ENCODE assay signal across 14 cellular contexts in genomic region chr12:110271015-110271414, GRCh38. TPM values are rescaled to one million over a fixed set of nuclear protein-coding genes. Genes with fewer than 3 reads are reported as not detected.
A peak's percentile ranks its signal among the peaks of the same experiment; 100 is the strongest.
DNase-seq lines count a peak whose midpoint lies in the region; ATAC-seq and TF ChIP-seq lines count a peak whose summit lies in the region.
"Had no signal": no experiment of that assay in that cellular context is flagged by ENCODE, and none has a peak within 500 bp of the region (broad histone marks: within the 10 kb centered on the region; RNA-seq: fewer than 3 reads in every experiment).

No MANE protein-coding gene starts in this region.

- no peak overlapping the region for H3K27ac Mint-ChIP-seq in CD4-positive, alpha-beta T cell
- H3K27ac Mint-ChIP-seq: activated naive CD8-positive, alpha-beta T cell treated with anti-CD3 and anti-CD28 coated beads for 36 hours; activated T-helper 1 cell treated with anti-CD3 and anti-CD28 coated beads, Interleukin-12 subunit alpha, Interleukin-12 subunit beta, Interleukin-2, Interleukin-4 antibody, amounts not matched to agents 30 ng/mL and 10 ng/mL and 1 ng/mL, durations not matched to agents 14 hours and 24 hours and 36 hours; CD4-positive, CD25-positive, alpha-beta regulatory T cell had no signal

- no peak for DNase-seq in cardiac muscle cell (ENCODE audit: low read depth in 1 of 2, low spot score in 1 of 2)
- no peak for DNase-seq in right cardiac atrium
- no peak for DNase-seq in mesenchymal stem cell
- no peak for DNase-seq in thoracic aorta (ENCODE audit: low spot score)
- DNase-seq in stimulated activated CD4-positive, alpha-beta T cell treated with anti-CD3 and anti-CD28 coated beads, Interleukin-2, amount 100 ng/mL, for 24 hours: no peak
- DNase-seq in G401 (ENCODE audit: low spot score): no peak
- no peak for DNase-seq in CD4-positive, alpha-beta T cell
- DNase-seq: activated CD4-positive, CD25-positive, alpha-beta regulatory T cell treated with anti-CD3 and anti-CD28 coated beads, Interleukin-2, amount 50 U/mL, for 72 hours; activated naive CD8-positive, alpha-beta T cell treated with anti-CD3 and anti-CD28 coated beads for 36 hours; CD4-positive, CD25-positive, alpha-beta regulatory T cell; trophoblast cell had no signal

- H3K4me3 Mint-ChIP-seq in CD4-positive, alpha-beta T cell: no peak overlapping the region
- H3K4me3 Mint-ChIP-seq: activated naive CD8-positive, alpha-beta T cell treated with anti-CD3 and anti-CD28 coated beads for 36 hours; activated T-helper 1 cell treated with anti-CD3 and anti-CD28 coated beads, Interleukin-12 subunit alpha, Interleukin-12 subunit beta, Interleukin-2, Interleukin-4 antibody, amounts not matched to agents 30 ng/mL and 10 ng/mL and 1 ng/mL, durations not matched to agents 14 hours and 24 hours and 36 hours; CD4-positive, CD25-positive, alpha-beta regulatory T cell had no signal

- H3K36me3 ChIP-seq in cardiac muscle cell: no peaks in the 10 kb centered on the region
- no peaks in the 10 kb centered on the region for H3K36me3 ChIP-seq in mesenchymal stem cell (ENCODE audit: control insufficient read depth in 1 of 2, insufficient read depth in 2 of 2, low read depth in 1 of 2, low read length in 2 of 2)
- H3K36me3 ChIP-seq in thoracic aorta: no peaks in the 10 kb centered on the region
- H3K36me3 ChIP-seq: ovary had no signal

- no peaks in the 10 kb centered on the region for H3K36me3 Mint-ChIP-seq in CD4-positive, alpha-beta T cell (ENCODE audit: low read depth)
- H3K36me3 Mint-ChIP-seq: activated naive CD8-positive, alpha-beta T cell treated with anti-CD3 and anti-CD28 coated beads for 36 hours had no signal

- H3K4me3 ChIP-seq in cardiac muscle cell: no peak overlapping the region
- H3K4me3 ChIP-seq in right cardiac atrium (ENCODE audit: low read length): no peak overlapping the region
- no peak overlapping the region for H3K4me3 ChIP-seq in mesenchymal stem cell (ENCODE audit: insufficient read depth in 1 of 2, low read depth in 1 of 2, low read length in 2 of 2)
- H3K4me3 ChIP-seq in thoracic aorta: peak overlapping the region; percentile 18
- H3K4me3 ChIP-seq: ovary had no signal

- H2BK12ac ChIP-seq in mesenchymal stem cell (ENCODE audit: low read length in 2 of 2): no peak overlapping the region

- no peaks in the 10 kb centered on the region for H3K4me1 Mint-ChIP-seq in CD4-positive, alpha-beta T cell (ENCODE audit: low read depth)
- H3K4me1 Mint-ChIP-seq: activated naive CD8-positive, alpha-beta T cell treated with anti-CD3 and anti-CD28 coated beads for 36 hours; CD4-positive, CD25-positive, alpha-beta regulatory T cell had no signal

- H3K9me3 ChIP-seq in cardiac muscle cell (ENCODE audit: low read depth) (no peaks in the 10 kb centered on the region), right cardiac atrium (ENCODE audit: control insufficient read depth, low read length) (no peaks in the 10 kb centered on the region), mesenchymal stem cell (ENCODE audit: control insufficient read depth, low read length) (no peaks in the 10 kb centered on the region), thoracic aorta (no peaks in the 10 kb centered on the region)
- no peaks in the 10 kb centered on the region for H3K9me3 ChIP-seq in CD4-positive, alpha-beta T cell (ENCODE audit: control insufficient read depth, low read length)
- H3K9me3 ChIP-seq: ovary had no signal

- H3K14ac ChIP-seq in mesenchymal stem cell (ENCODE audit: low read length in 2 of 2): no peak overlapping the region

- H3K79me1 ChIP-seq in mesenchymal stem cell (replicated peaks; ENCODE audit: low read length, poor library complexity, severe bottlenecking): no peaks in the 10 kb centered on the region

- no peak overlapping the region for H4K91ac ChIP-seq in mesenchymal stem cell (ENCODE audit: low read length)

- peaks cover 14% of the 10 kb centered on the region for H3K27me3 Mint-ChIP-seq in CD4-positive, alpha-beta T cell

- H3K27me3 ChIP-seq in cardiac muscle cell (no peaks in the 10 kb centered on the region), right cardiac atrium (ENCODE audit: control insufficient read depth, insufficient read depth) (no peaks in the 10 kb centered on the region), mesenchymal stem cell (ENCODE audit: control insufficient read depth in 1 of 2, insufficient read depth in 1 of 2, low read length in 2 of 2) (no peaks in the 10 kb centered on the region), thoracic aorta (replicated peaks; ENCODE audit: insufficient read depth) (no peaks in the 10 kb centered on the region)
- no peaks in the 10 kb centered on the region for H3K27me3 ChIP-seq in CD4-positive, alpha-beta T cell (ENCODE audit: control insufficient read depth, insufficient read depth, low read length)
- H3K27me3 ChIP-seq: ovary had no signal

- no peak for TF ChIP-seq CTCF in cardiac muscle cell (IDR thresholded peaks at IDR 0.05; ENCODE audit: low read depth, low read length)
- no peak for TF ChIP-seq CTCF in VCaP (conservative IDR thresholded peaks at IDR 0.05)
- no peak for TF ChIP-seq CTCF in thoracic aorta (IDR thresholded peaks at IDR 0.05)
- TF ChIP-seq CTCF in CD4-positive, alpha-beta T cell (IDR thresholded peaks at IDR 0.05): no peak

- no peak overlapping the region for H3K18ac ChIP-seq in mesenchymal stem cell (ENCODE audit: low read depth in 1 of 2, low read length in 2 of 2)

- H3K27ac ChIP-seq in cardiac muscle cell: peak overlapping the region; percentile 59
- H3K27ac ChIP-seq in right cardiac atrium (ENCODE audit: low read length): no peak overlapping the region
- H3K27ac ChIP-seq in VCaP: peak overlapping the region; percentile 76
- H3K27ac ChIP-seq in mesenchymal stem cell (ENCODE audit: low read length, poor library complexity, severe bottlenecking): no peak overlapping the region
- peak overlapping the region; percentile 86 to 90 for H3K27ac ChIP-seq in thoracic aorta
- no peak overlapping the region for H3K27ac ChIP-seq in CD4-positive, alpha-beta T cell (ENCODE audit: low read depth, low read length)
- H3K27ac ChIP-seq: ovary had no signal

- peak overlapping the region; percentile 3 for H3K9ac ChIP-seq in mesenchymal stem cell (ENCODE audit: low read length)

- H2BK15ac ChIP-seq in mesenchymal stem cell (ENCODE audit: low read depth, poor library complexity, severe bottlenecking): no peak overlapping the region

- intact Hi-C loops in right cardiac atrium (cut with DNase I): no loop called here
- intact Hi-C loops in CD4-positive, alpha-beta T cell (cut with DNase I, micrococcal nuclease): no loop called here

- no peak overlapping the region for H3K4ac ChIP-seq in mesenchymal stem cell (ENCODE audit: low read depth in 1 of 2, low read length in 2 of 2)

- H2AK5ac ChIP-seq in mesenchymal stem cell (ENCODE audit: low read length, severe bottlenecking): no peak overlapping the region

- H3K9me3 Mint-ChIP-seq in CD4-positive, alpha-beta T cell: no peaks in the 10 kb centered on the region
- H3K9me3 Mint-ChIP-seq: activated naive CD8-positive, alpha-beta T cell treated with anti-CD3 and anti-CD28 coated beads for 36 hours; activated T-helper 1 cell treated with anti-CD3 and anti-CD28 coated beads, Interleukin-12 subunit alpha, Interleukin-12 subunit beta, Interleukin-2, Interleukin-4 antibody, amounts not matched to agents 30 ng/mL and 10 ng/mL and 1 ng/mL, durations not matched to agents 14 hours and 24 hours and 36 hours; CD4-positive, CD25-positive, alpha-beta regulatory T cell had no signal

- H3K23ac ChIP-seq in mesenchymal stem cell (ENCODE audit: low read length in 2 of 2): no peak overlapping the region

- H2BK5ac ChIP-seq in mesenchymal stem cell (ENCODE audit: low read depth, low read length, poor library complexity, severe bottlenecking): no peak overlapping the region

- H2BK120ac ChIP-seq in mesenchymal stem cell (ENCODE audit: low read depth, low read length): no peak overlapping the region

- H3K4me2 ChIP-seq in mesenchymal stem cell (ENCODE audit: low read length, poor library complexity, severe bottlenecking): no peak overlapping the region

- H2AFZ ChIP-seq in mesenchymal stem cell (ENCODE audit: low read depth, low read length): no peak overlapping the region

- in situ Hi-C loops in G401 (cut with HindIII; ENCODE audit: low sequenced_read_pairs): no loop called here

- H4K8ac ChIP-seq in mesenchymal stem cell (ENCODE audit: low read length): no peak overlapping the region

- ATAC-seq in right cardiac atrium (no peak), thoracic aorta (ENCODE audit: insufficient number of reproducible peaks, low FRiP score, low read depth) (peak; percentile 19)
- ATAC-seq in CD4-positive, alpha-beta T cell (ENCODE audit: poor library complexity): no peak

- CTCF ChIA-PET in CD4-positive, alpha-beta T cell (lab: Charles Lee): no interaction called here

- POLR2A ChIA-PET in CD4-positive, alpha-beta T cell (lab: Charles Lee): interaction anchor here (1.8 kb wide), 1 partner anchor 9 kb away, joined by 8 read pairs; the partner anchor contains the start of gene ATP2A2

- peaks cover 34% of the 10 kb centered on the region for H3K4me1 ChIP-seq in cardiac muscle cell (ENCODE audit: low read depth)
- H3K4me1 ChIP-seq in right cardiac atrium (ENCODE audit: control insufficient read depth, insufficient read depth, low read length): peaks cover 5% of the 10 kb centered on the region
- H3K4me1 ChIP-seq in mesenchymal stem cell (ENCODE audit: control insufficient read depth, insufficient read depth, low read depth, low read length): peaks cover 18% of the 10 kb centered on the region
- peaks cover 36 to 71% of the 10 kb centered on the region in 2 donors for H3K4me1 ChIP-seq in thoracic aorta (ENCODE audit: control insufficient read depth in 1 of 2, low read depth in 2 of 2)

- 62% methylated on average over 2 of the region's 2 CpGs for WGBS in right cardiac atrium
- WGBS in mesenchymal stem cell: 81% methylated on average over 2 of the region's 2 CpGs

RNA-seq across cellular contexts. Expression of gene ATP2A2, which starts 10.0 kb away (rescaled TPM):
- 297 and 328 TPM in 2 replicates for total RNA-seq in cardiac muscle cell
- polyA plus RNA-seq in cardiac muscle cell: 300 and 400 TPM in 2 replicates
- 1,000 to 10,000 TPM; 2,744 to 3,920 (median 3,065) TPM for total RNA-seq in right cardiac atrium
- polyA plus RNA-seq in right cardiac atrium: 1,499 TPM
- 155 TPM for polyA plus RNA-seq in mesenchymal stem cell (2013, experiment 1 of 2)
- 150 TPM for polyA plus RNA-seq in mesenchymal stem cell (2013, experiment 2 of 2)
- total RNA-seq in thoracic aorta: 100 to 1,000 TPM; 226 to 290 TPM
- 15.1 and 20.3 TPM in 2 replicates for total RNA-seq in G401 (2014; rRNA removed; shearing (Covaris generic))
- total RNA-seq in CD4-positive, alpha-beta T cell: 100 to 1,000 TPM; 113 to 117 TPM

Comparison
In these comparisons a context has a peak if more than half of its experiments do, and no peak if none do; other contexts are left out.
1. H3K27ac ChIP-seq: peak in cardiac muscle cell (single experiment), VCaP (single experiment) and thoracic aorta (2 of 2); none in right cardiac atrium (single experiment), mesenchymal stem cell (single experiment) and CD4-positive, alpha-beta T cell (single experiment).